Comparison of ENCODE assay signal across 8 cellular contexts in the genomic region with DNA sequence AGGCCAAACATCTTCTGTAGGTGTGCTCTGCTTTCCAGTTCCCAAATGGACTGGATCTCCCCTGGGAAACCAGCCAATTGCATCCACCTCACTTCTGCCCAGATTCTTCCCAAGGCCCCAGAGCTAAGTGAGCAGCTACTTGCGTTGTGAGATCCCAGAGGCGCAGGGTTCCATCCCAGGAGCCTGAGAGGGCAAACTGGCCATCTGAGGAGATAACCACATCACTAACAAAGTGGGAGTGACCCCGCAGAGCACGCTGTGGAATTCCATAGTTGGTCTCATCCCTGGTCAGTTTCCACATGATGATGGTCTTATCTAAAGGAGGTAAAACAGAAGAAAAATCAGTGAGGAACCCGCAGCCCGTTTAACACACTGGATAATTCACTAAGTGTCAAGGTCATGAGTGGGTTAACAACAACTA. TPM values are rescaled to one million over a fixed set of nuclear protein-coding genes. Genes with fewer than 3 reads are reported as not detected.
A peak's percentile ranks its signal among the peaks of the same experiment; 100 is the strongest.
DNase-seq lines count a peak whose midpoint lies in the region; ATAC-seq and TF ChIP-seq lines count a peak whose summit lies in the region.

No MANE protein-coding gene starts in this region.

- peak overlapping the region; percentile 94 for H3K4me3 ChIP-seq in fibroblast of the aortic adventitia (ENCODE audit: low read depth, low read length)

- peaks cover 8% of the 10 kb centered on the region for H3K36me3 Mint-ChIP-seq in T-helper 17 cell (ENCODE audit: low read depth)

- H3K27ac Mint-ChIP-seq in T-helper 17 cell = peak overlapping the region; percentile 97

- peak overlapping the region; percentile 96 for H3K4me3 Mint-ChIP-seq in T-helper 17 cell

- DNase-seq in GM20000 (ENCODE audit: low spot score) (peak; percentile 7), T-helper 17 cell (no peak), fibroblast of the aortic adventitia (ENCODE audit: low read depth) (peak; percentile 45), sciatic nerve (ENCODE audit: low spot score) (peak; percentile 48), SIG-M5 treated with dmso at 0.1 percent for 504 hours (lab: John Stamatoyannopoulos, UW; ENCODE audit: unreplicated experiment) (no peak), superior temporal gyrus (ENCODE audit: extremely low spot score) (no peak)
- no peak for DNase-seq in activated CD4-positive, CD25-positive, alpha-beta regulatory T cell treated with anti-CD3 and anti-CD28 coated beads, Interleukin-2, amount 50 U/mL, for 72 hours

- H3K4me1 Mint-ChIP-seq in T-helper 17 cell = peaks cover 47% of the 10 kb centered on the region

- intact Hi-C loops in sciatic nerve (cut with DNase I) = no loop called here

- no peak for TF ChIP-seq CTCF in GM20000 (IDR thresholded peaks at IDR 0.05; ENCODE audit: extremely low read depth, missing control alignments)
- no peak for TF ChIP-seq CTCF in fibroblast of the aortic adventitia (IDR thresholded peaks at IDR 0.05; ENCODE audit: insufficient read depth, low read length)

- ATAC-seq in T-helper 17 cell (no peak), sciatic nerve (no peak), HG02759 (IDR thresholded peaks at IDR 0.05; ENCODE audit: unreplicated experiment) (no peak)

- H3K9me3 ChIP-seq in T-helper 17 cell (ENCODE audit: control insufficient read depth, low read length, poor library complexity, severe bottlenecking) = no peaks in the 10 kb centered on the region

- H3K27me3 Mint-ChIP-seq in T-helper 17 cell = no peaks in the 10 kb centered on the region

RNA-seq across cellular contexts. Expression of gene RACK1, which starts 1.7 kb away (rescaled TPM):
- total RNA-seq in T-helper 17 cell (1,000 to 10,000 TPM; 2,138 to 2,163 TPM), fibroblast of the aortic adventitia (ENCODE audit: low replicate concordance) (2,117 and 4,931 TPM in 2 replicates), sciatic nerve (1,122 TPM)

RNA-seq across cellular contexts. Expression of gene TRIM52, which starts 18.9 kb away (rescaled TPM):
- total RNA-seq in T-helper 17 cell (10 to 100 TPM; 32.2 to 34.6 TPM), fibroblast of the aortic adventitia (ENCODE audit: low replicate concordance) (7.4 and 15.6 TPM in 2 replicates), sciatic nerve (14.1 TPM)

RNA-seq across cellular contexts. Expression of gene TRIM41, which starts 19.0 kb away (rescaled TPM):
- total RNA-seq in T-helper 17 cell (10 to 100 TPM; 23.4 to 29.6 TPM), fibroblast of the aortic adventitia (ENCODE audit: low replicate concordance) (12.7 and 19.1 TPM in 2 replicates), sciatic nerve (24.6 TPM)

RNA-seq across cellular contexts. Expression of gene TRIM7, which starts 37.0 kb away (rescaled TPM):
- total RNA-seq in T-helper 17 cell (1 to 10 TPM; 2.2 to 3.5 TPM), fibroblast of the aortic adventitia (ENCODE audit: low replicate concordance) (0.74 and 3.3 TPM in 2 replicates), sciatic nerve (3.2 TPM)

Comparison
In these comparisons a context has a peak if more than half of its experiments do, and no peak if none do; other contexts are left out.
1. DNase-seq: peak in GM20000 (single experiment), fibroblast of the aortic adventitia (single experiment) and sciatic nerve (single experiment); none in T-helper 17 cell (0 of 3), SIG-M5 treated with dmso at 0.1 percent for 504 hours (single experiment), activated CD4-positive, CD25-positive, alpha-beta regulatory T cell treated with anti-CD3 and anti-CD28 coated beads, Interleukin-2, amount 50 U/mL, for 72 hours (single experiment) and superior temporal gyrus (single experiment).